ENCODE assay signal across 1 cellular context in the genomic region with DNA sequence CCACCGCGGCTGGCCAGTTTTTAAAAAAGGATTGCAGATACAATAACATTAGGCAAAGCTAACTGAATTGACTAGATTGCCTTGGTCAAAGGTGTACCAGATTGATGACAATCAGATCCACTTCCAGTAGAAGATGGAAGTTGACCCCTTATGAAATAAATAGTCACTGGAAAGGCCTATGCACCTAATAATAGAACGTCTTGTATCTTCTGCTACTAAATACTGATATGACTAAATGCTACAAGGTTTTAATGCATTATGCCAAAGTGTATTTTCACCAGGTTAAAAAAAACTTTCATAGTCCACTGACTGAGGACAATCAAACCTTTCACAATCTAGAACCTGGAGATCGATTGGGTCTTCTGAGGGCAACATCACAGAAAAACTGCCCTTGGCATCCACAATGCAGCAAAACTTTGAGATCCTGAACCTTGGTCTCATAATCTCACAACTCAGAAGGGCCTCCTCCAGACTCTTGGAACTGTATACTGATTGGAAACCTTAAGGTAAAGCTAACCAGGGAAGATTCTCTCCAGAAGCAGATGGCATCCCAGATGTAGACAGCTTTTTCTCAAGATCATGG.
TF ChIP-seq lines count a peak whose summit lies in the region.

No MANE protein-coding gene starts in this region.

TF ChIP-seq in HepG2, 621 proteins besides CTCF, POLR2A, EP300 and RAD21 (continues in another document):
- TF ChIP-seq FOSL1 (CRISPR knock-in tag; IDR thresholded peaks at IDR 0.05; ENCODE audit: borderline replicate concordance) = no peak
- no peak for TF ChIP-seq REXO4 (CRISPR knock-in tag; IDR thresholded peaks at IDR 0.05; ENCODE audit: borderline replicate concordance)
- TF ChIP-seq, protein P1, sequence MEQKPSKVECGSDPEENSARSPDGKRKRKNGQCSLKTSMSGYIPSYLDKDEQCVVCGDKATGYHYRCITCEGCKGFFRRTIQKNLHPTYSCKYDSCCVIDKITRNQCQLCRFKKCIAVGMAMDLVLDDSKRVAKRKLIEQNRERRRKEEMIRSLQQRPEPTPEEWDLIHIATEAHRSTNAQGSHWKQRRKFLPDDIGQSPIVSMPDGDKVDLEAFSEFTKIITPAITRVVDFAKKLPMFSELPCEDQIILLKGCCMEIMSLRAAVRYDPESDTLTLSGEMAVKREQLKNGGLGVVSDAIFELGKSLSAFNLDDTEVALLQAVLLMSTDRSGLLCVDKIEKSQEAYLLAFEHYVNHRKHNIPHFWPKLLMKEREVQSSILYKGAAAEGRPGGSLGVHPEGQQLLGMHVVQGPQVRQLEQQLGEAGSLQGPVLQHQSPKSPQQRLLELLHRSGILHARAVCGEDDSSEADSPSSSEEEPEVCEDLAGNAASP (CRISPR knock-in tag; IDR thresholded peaks at IDR 0.05; ENCODE audit: borderline replicate concordance) = peak; percentile 85; the same call in 1 of the 2 replicates
- TF ChIP-seq ATF7-NPFF (CRISPR knock-in tag; IDR thresholded peaks at IDR 0.05; ENCODE audit: low read depth) = no peak
- TF ChIP-seq, protein P2, sequence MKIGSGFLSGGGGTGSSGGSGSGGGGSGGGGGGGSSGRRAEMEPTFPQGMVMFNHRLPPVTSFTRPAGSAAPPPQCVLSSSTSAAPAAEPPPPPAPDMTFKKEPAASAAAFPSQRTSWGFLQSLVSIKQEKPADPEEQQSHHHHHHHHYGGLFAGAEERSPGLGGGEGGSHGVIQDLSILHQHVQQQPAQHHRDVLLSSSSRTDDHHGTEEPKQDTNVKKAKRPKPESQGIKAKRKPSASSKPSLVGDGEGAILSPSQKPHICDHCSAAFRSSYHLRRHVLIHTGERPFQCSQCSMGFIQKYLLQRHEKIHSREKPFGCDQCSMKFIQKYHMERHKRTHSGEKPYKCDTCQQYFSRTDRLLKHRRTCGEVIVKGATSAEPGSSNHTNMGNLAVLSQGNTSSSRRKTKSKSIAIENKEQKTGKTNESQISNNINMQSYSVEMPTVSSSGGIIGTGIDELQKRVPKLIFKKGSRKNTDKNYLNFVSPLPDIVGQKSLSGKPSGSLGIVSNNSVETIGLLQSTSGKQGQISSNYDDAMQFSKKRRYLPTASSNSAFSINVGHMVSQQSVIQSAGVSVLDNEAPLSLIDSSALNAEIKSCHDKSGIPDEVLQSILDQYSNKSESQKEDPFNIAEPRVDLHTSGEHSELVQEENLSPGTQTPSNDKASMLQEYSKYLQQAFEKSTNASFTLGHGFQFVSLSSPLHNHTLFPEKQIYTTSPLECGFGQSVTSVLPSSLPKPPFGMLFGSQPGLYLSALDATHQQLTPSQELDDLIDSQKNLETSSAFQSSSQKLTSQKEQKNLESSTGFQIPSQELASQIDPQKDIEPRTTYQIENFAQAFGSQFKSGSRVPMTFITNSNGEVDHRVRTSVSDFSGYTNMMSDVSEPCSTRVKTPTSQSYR (CRISPR knock-in tag; IDR thresholded peaks at IDR 0.05; ENCODE audit: borderline replicate concordance) = no peak
- TF ChIP-seq PRMT3 (CRISPR knock-in tag; IDR thresholded peaks at IDR 0.05; ENCODE audit: borderline replicate concordance, low read depth) = no peak
- TF ChIP-seq, protein P3, sequence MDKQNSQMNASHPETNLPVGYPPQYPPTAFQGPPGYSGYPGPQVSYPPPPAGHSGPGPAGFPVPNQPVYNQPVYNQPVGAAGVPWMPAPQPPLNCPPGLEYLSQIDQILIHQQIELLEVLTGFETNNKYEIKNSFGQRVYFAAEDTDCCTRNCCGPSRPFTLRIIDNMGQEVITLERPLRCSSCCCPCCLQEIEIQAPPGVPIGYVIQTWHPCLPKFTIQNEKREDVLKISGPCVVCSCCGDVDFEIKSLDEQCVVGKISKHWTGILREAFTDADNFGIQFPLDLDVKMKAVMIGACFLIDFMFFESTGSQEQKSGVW (CRISPR knock-in tag; IDR thresholded peaks at IDR 0.05; ENCODE audit: borderline replicate concordance) = no peak
- no peak for TF ChIP-seq JARID2 (CRISPR knock-in tag; IDR thresholded peaks at IDR 0.05; ENCODE audit: insufficient replicate concordance)
- TF ChIP-seq, protein P4, sequence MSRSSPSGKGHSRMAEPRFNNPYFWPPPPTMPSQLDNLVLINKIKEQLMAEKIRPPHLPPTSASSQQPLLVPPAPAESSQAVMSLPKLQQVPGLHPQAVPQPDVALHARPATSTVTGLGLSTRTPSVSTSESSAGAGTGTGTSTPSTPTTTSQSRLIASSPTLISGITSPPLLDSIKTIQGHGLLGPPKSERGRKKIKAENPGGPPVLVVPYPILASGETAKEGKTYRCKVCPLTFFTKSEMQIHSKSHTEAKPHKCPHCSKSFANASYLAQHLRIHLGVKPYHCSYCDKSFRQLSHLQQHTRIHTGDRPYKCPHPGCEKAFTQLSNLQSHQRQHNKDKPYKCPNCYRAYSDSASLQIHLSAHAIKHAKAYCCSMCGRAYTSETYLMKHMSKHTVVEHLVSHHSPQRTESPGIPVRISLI (CRISPR knock-in tag; IDR thresholded peaks at IDR 0.05; ENCODE audit: borderline replicate concordance) = 0 out of 2 replicates have a peak, but pooled peaks have one; percentile 21
- no peak for TF ChIP-seq HDAC1 (CRISPR knock-in tag; IDR thresholded peaks at IDR 0.05)
- no peak for TF ChIP-seq ZNF761 (CRISPR knock-in tag; conservative IDR thresholded peaks at IDR 0.05)
- TF ChIP-seq, protein P5, sequence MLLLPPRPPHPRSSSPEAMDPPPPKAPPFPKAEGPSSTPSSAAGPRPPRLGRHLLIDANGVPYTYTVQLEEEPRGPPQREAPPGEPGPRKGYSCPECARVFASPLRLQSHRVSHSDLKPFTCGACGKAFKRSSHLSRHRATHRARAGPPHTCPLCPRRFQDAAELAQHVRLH (CRISPR knock-in tag; IDR thresholded peaks at IDR 0.05; ENCODE audit: borderline replicate concordance, low read depth) = no peak
- TF ChIP-seq EEA1 (CRISPR knock-in tag; IDR thresholded peaks at IDR 0.05; ENCODE audit: borderline replicate concordance) = no peak
- TF ChIP-seq, protein P6, sequence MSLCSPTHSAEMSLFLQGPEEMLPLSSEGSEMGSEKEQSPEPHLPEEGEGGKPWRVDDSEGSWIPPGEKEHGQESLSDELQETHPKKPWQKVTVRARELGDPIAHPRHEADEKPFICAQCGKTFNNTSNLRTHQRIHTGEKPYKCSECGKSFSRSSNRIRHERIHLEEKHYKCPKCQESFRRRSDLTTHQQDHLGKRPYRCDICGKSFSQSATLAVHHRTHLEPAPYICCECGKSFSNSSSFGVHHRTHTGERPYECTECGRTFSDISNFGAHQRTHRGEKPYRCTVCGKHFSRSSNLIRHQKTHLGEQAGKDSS (CRISPR knock-in tag; IDR thresholded peaks at IDR 0.05; ENCODE audit: borderline replicate concordance, low read depth) = no peak
- no peak for TF ChIP-seq ZNF556 (CRISPR knock-in tag; IDR thresholded peaks at IDR 0.05; ENCODE audit: borderline replicate concordance)
- no peak for TF ChIP-seq RELA (CRISPR knock-in tag; IDR thresholded peaks at IDR 0.05)
- no peak for TF ChIP-seq ZNF484 (CRISPR knock-in tag; IDR thresholded peaks at IDR 0.05; ENCODE audit: borderline replicate concordance, low read depth)
- TF ChIP-seq PAWR (CRISPR knock-in tag; IDR thresholded peaks at IDR 0.05; ENCODE audit: borderline replicate concordance) = no peak
- TF ChIP-seq ZNF777 (CRISPR knock-in tag; IDR thresholded peaks at IDR 0.05) = no peak
- no peak for TF ChIP-seq TBP (CRISPR knock-in tag; IDR thresholded peaks at IDR 0.05)
- no peak for TF ChIP-seq ZNF205 (CRISPR knock-in tag; IDR thresholded peaks at IDR 0.05)
- no peak for TF ChIP-seq LCORL (IDR thresholded peaks at IDR 0.05)
- TF ChIP-seq LCORL (CRISPR knock-in tag; IDR thresholded peaks at IDR 0.05) = no peak
- no peak for TF ChIP-seq SRF (IDR thresholded peaks at IDR 0.05; ENCODE audit: low read depth, low read length)
- no peak for TF ChIP-seq ZNF558 (CRISPR knock-in tag; IDR thresholded peaks at IDR 0.05; ENCODE audit: borderline replicate concordance)
- TF ChIP-seq, protein P7, sequence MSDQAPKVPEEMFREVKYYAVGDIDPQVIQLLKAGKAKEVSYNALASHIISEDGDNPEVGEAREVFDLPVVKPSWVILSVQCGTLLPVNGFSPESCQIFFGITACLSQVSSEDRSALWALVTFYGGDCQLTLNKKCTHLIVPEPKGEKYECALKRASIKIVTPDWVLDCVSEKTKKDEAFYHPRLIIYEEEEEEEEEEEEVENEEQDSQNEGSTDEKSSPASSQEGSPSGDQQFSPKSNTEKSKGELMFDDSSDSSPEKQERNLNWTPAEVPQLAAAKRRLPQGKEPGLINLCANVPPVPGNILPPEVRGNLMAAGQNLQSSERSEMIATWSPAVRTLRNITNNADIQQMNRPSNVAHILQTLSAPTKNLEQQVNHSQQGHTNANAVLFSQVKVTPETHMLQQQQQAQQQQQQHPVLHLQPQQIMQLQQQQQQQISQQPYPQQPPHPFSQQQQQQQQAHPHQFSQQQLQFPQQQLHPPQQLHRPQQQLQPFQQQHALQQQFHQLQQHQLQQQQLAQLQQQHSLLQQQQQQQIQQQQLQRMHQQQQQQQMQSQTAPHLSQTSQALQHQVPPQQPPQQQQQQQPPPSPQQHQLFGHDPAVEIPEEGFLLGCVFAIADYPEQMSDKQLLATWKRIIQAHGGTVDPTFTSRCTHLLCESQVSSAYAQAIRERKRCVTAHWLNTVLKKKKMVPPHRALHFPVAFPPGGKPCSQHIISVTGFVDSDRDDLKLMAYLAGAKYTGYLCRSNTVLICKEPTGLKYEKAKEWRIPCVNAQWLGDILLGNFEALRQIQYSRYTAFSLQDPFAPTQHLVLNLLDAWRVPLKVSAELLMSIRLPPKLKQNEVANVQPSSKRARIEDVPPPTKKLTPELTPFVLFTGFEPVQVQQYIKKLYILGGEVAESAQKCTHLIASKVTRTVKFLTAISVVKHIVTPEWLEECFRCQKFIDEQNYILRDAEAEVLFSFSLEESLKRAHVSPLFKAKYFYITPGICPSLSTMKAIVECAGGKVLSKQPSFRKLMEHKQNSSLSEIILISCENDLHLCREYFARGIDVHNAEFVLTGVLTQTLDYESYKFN (CRISPR knock-in tag; conservative IDR thresholded peaks at IDR 0.05) = peak; percentile 55; the same call in 1 of the 2 replicates
- no peak for TF ChIP-seq ZNF431 (CRISPR knock-in tag; IDR thresholded peaks at IDR 0.05; ENCODE audit: borderline replicate concordance, low read depth)
- TF ChIP-seq, protein P8, sequence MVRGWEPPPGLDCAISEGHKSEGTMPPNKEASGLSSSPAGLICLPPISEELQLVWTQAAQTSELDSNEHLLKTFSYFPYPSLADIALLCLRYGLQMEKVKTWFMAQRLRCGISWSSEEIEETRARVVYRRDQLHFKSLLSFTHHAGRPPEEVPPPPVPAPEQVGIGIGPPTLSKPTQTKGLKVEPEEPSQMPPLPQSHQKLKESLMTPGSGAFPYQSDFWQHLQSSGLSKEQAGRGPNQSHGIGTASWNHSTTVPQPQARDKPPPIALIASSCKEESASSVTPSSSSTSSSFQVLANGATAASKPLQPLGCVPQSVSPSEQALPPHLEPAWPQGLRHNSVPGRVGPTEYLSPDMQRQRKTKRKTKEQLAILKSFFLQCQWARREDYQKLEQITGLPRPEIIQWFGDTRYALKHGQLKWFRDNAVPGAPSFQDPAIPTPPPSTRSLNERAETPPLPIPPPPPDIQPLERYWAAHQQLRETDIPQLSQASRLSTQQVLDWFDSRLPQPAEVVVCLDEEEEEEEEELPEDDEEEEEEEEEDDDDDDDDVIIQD (CRISPR knock-in tag; IDR thresholded peaks at IDR 0.05; ENCODE audit: low read depth) = no peak
- TF ChIP-seq ZBTB7A (CRISPR knock-in tag; IDR thresholded peaks at IDR 0.05) = no peak
- TF ChIP-seq HOXA7 (CRISPR knock-in tag; IDR thresholded peaks at IDR 0.05) = no peak
- TF ChIP-seq, protein P9, sequence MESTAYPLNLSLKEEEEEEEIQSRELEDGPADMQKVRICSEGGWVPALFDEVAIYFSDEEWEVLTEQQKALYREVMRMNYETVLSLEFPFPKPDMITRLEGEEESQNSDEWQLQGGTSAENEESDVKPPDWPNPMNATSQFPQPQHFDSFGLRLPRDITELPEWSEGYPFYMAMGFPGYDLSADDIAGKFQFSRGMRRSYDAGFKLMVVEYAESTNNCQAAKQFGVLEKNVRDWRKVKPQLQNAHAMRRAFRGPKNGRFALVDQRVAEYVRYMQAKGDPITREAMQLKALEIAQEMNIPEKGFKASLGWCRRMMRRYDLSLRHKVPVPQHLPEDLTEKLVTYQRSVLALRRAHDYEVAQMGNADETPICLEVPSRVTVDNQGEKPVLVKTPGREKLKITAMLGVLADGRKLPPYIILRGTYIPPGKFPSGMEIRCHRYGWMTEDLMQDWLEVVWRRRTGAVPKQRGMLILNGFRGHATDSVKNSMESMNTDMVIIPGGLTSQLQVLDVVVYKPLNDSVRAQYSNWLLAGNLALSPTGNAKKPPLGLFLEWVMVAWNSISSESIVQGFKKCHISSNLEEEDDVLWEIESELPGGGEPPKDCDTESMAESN (CRISPR knock-in tag; conservative IDR thresholded peaks at IDR 0.05) = no peak
- TF ChIP-seq, protein P10, sequence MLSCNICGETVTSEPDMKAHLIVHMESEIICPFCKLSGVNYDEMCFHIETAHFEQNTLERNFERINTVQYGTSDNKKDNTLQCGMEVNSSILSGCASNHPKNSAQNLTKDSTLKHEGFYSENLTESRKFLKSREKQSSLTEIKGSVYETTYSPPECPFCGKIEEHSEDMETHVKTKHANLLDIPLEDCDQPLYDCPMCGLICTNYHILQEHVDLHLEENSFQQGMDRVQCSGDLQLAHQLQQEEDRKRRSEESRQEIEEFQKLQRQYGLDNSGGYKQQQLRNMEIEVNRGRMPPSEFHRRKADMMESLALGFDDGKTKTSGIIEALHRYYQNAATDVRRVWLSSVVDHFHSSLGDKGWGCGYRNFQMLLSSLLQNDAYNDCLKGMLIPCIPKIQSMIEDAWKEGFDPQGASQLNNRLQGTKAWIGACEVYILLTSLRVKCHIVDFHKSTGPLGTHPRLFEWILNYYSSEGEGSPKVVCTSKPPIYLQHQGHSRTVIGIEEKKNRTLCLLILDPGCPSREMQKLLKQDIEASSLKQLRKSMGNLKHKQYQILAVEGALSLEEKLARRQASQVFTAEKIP (CRISPR knock-in tag; IDR thresholded peaks at IDR 0.05; ENCODE audit: borderline replicate concordance) = no peak
- no peak for TF ChIP-seq NBN (conservative IDR thresholded peaks at IDR 0.05)
- TF ChIP-seq ONECUT2 (CRISPR knock-in tag; IDR thresholded peaks at IDR 0.05) = peak; percentile 62
- TF ChIP-seq, protein P11, sequence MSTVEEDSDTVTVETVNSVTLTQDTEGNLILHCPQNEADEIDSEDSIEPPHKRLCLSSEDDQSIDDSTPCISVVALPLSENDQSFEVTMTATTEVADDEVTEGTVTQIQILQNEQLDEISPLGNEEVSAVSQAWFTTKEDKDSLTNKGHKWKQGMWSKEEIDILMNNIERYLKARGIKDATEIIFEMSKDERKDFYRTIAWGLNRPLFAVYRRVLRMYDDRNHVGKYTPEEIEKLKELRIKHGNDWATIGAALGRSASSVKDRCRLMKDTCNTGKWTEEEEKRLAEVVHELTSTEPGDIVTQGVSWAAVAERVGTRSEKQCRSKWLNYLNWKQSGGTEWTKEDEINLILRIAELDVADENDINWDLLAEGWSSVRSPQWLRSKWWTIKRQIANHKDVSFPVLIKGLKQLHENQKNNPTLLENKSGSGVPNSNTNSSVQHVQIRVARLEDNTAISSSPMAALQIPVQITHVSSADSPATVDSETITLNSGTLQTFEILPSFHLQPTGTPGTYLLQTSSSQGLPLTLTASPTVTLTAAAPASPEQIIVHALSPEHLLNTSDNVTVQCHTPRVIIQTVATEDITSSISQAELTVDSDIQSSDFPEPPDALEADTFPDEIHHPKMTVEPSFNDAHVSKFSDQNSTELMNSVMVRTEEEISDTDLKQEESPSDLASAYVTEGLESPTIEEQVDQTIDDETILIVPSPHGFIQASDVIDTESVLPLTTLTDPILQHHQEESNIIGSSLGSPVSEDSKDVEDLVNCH (CRISPR knock-in tag; IDR thresholded peaks at IDR 0.05) = no peak
- TF ChIP-seq MAFK (conservative IDR thresholded peaks at IDR 0.05 in 1 of 2, IDR thresholded peaks at IDR 0.05 in 1 of 2; ENCODE audit: low read length in 2 of 2) = no peak
- no peak for TF ChIP-seq ZBTB38 (CRISPR knock-in tag; IDR thresholded peaks at IDR 0.05)
